In the genomic region with DNA sequence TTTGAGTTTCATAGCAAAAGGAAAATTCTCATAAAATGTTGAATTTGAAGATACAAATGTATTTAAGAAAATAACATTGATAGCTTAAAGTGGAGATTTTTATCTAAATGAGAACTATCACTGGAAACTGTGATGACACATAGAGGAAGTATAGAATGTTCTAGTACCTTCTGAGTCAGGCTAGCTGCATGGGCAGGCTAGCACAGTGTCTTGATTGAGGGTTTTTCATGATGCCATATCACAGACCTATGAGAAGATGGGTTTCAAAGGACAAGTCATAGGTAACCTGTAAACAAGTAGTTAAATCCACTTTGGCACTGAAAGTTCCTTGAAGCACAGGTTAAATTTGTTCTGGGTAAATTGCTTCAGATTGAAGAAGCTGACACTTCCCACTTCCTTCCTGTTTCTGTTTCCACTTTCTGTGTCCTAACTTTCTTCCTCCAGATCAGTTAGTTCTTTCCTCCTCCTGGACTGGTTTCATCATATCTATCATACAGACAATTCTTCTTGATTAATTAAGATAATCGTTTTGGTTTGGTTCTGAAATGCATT, we compare ENCODE assay signal across 1 cellular context.
TF ChIP-seq lines count a peak whose summit lies in the region.

No MANE protein-coding gene starts in this region.

TF ChIP-seq in IMR-90, 13 proteins besides CTCF, POLR2A, EP300 and RAD21:
- TF ChIP-seq MAZ (IDR thresholded peaks at IDR 0.05; ENCODE audit: borderline replicate concordance, low read depth, low read length) = no peak
- TF ChIP-seq MXI1 (IDR thresholded peaks at IDR 0.05; ENCODE audit: borderline replicate concordance, low read depth, low read length) = no peak
- no peak for TF ChIP-seq CEBPB (IDR thresholded peaks at IDR 0.05; ENCODE audit: low read depth, low read length)
- no peak for TF ChIP-seq NFE2L2 (IDR thresholded peaks at IDR 0.05; ENCODE audit: low read depth, low read length)
- TF ChIP-seq, protein P1, sequence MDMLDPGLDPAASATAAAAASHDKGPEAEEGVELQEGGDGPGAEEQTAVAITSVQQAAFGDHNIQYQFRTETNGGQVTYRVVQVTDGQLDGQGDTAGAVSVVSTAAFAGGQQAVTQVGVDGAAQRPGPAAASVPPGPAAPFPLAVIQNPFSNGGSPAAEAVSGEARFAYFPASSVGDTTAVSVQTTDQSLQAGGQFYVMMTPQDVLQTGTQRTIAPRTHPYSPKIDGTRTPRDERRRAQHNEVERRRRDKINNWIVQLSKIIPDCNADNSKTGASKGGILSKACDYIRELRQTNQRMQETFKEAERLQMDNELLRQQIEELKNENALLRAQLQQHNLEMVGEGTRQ (IDR thresholded peaks at IDR 0.05; ENCODE audit: low read depth, low read length) = no peak
TF ChIP-seq in IMR-90: peak in this region for 0.
